ENCODE assay signal across 13 cellular contexts in genomic region chr4:7189066-7189465, GRCh38. TPM values are rescaled to one million over a fixed set of nuclear protein-coding genes. Genes with fewer than 3 reads are reported as not detected.
"Had no signal": no experiment of that assay in that cellular context is flagged by ENCODE, and none has a peak within 500 bp of the region (broad histone marks: within the 10 kb centered on the region; RNA-seq: fewer than 3 reads in every experiment).

No MANE protein-coding gene starts in this region.

- H3K36me3 ChIP-seq: ascending aorta, gastrocnemius medialis had no signal

- ATAC-seq: esophagus mucosa; gastrocnemius medialis; naive thymus-derived CD4-positive, alpha-beta T cell had no signal

- H3K27ac ChIP-seq: ascending aorta, gastrocnemius medialis, VCaP had no signal

- H3K9me3 ChIP-seq: ascending aorta, gastrocnemius medialis had no signal

- H3K4me3 ChIP-seq: ascending aorta, gastrocnemius medialis had no signal

- DNase-seq: activated CD4-positive, alpha-beta T cell treated with anti-CD3 and anti-CD28 coated beads, Interleukin-2, amount 50 U/mL, for 1 hour; activated naive CD4-positive, alpha-beta T cell treated with anti-CD3 and anti-CD28 coated beads, Interleukin-2, amount 50 U/mL, for 16 hours; cortex of kidney; effector CD4-positive, alpha-beta T cell; gastrocnemius medialis; kidney glomerular epithelial cell; mesenchymal stem cell; naive thymus-derived CD4-positive, alpha-beta T cell; nucleus accumbens; T-helper 2 cell had no signal

RNA-seq across cellular contexts. Expression of gene SORCS2, which starts 3.3 kb away (rescaled TPM):
- polyA plus RNA-seq: naive thymus-derived CD4-positive, alpha-beta T cell had no signal
